Comparison of ENCODE assay signal across 8 cellular contexts in genomic region chr2:27663463-27664244, GRCh38. TPM values are rescaled to one million over a fixed set of nuclear protein-coding genes. Genes with fewer than 3 reads are reported as not detected.
A peak's percentile ranks its signal among the peaks of the same experiment; 100 is the strongest.
DNase-seq lines count a peak whose midpoint lies in the region; ATAC-seq, FAIRE-seq and TF ChIP-seq lines count a peak whose summit lies in the region.

Gene SLC4A1AP (plus strand): TSS chr2:27663889. CDS start chr2:27663915, 26 bp downstream.
Gene SUPT7L (minus strand): TSS chr2:27663614. CDS start chr2:27662192, 1,422 bp downstream.

- peak; percentile 62 for ATAC-seq in HG02884 (IDR thresholded peaks at IDR 0.05; ENCODE audit: unreplicated experiment)

- H3K36me3 ChIP-seq in astrocyte (ENCODE audit: insufficient read depth, low read length) (peaks cover 16% of the 10 kb centered on the region), rectal smooth muscle tissue (ENCODE audit: control insufficient read depth, insufficient read depth, low read length) (peaks cover 13% of the 10 kb centered on the region), vagina (peaks cover 0 to 49% of the 10 kb centered on the region in 2 donors)

- peaks cover 58% of the 10 kb centered on the region for H3K79me2 ChIP-seq in astrocyte (ENCODE audit: insufficient read depth, low read length)

- H3K27ac ChIP-seq in astrocyte (ENCODE audit: low read depth, low read length) (peak within 1 kb of the TSS; percentile 95), rectal smooth muscle tissue (ENCODE audit: low read depth, low read length) (peak within 1 kb of the TSS; percentile 88), vagina (peak within 1 kb of the TSS; percentile 92)

- intact Hi-C loops in T-helper 2 cell treated with Interferon-gamma antibody and Interleukin-4, amounts not matched to agents 100 ng/mL and 5 ng/mL, for 36 hours (cut with micrococcal nuclease), result loop anchor here (2.0 to 10.0 kb wide), 5 partner anchors 35 to 451 kb away; partner anchors contain the start of genes ATRAID, CCDC121, EIF2B4 and GPN1
- intact Hi-C loops in vagina (cut with DNase I), result no loop called here

- DNase-seq in GM12891 (ENCODE audit: insufficient read length, low spot score) (peak; percentile 59), NCI-H187 (lab: John Stamatoyannopoulos, UW) (peak; percentile 69 to 96), astrocyte (ENCODE audit: low read depth) (peak; percentile 83), hepatic stellate cell (ENCODE audit: low spot score) (peak; percentile 72), vagina (ENCODE audit: extremely low spot score in 2 of 2) (no peak)

- H3K27me3 Mint-ChIP-seq in astrocyte (ENCODE audit: low read depth, unreplicated experiment), result no peaks in the 10 kb centered on the region

- H3K4me3 ChIP-seq in astrocyte (ENCODE audit: insufficient read depth, low read depth, low read length), result peak within 1 kb of the TSS; percentile 80
- H3K4me3 ChIP-seq in rectal smooth muscle tissue (ENCODE audit: low read length), result peak within 1 kb of the TSS; percentile 91
- peak within 1 kb of the TSS; percentile 93 to 96 for H3K4me3 ChIP-seq in vagina

- H4K20me1 ChIP-seq in astrocyte (ENCODE audit: insufficient read depth, low read length), result no peaks in the 10 kb centered on the region

- peak; percentile 91 for TF ChIP-seq POLR2A in GM12891 (IDR thresholded peaks at IDR 0.05; ENCODE audit: low read depth, low read length)
- no peak for TF ChIP-seq POLR2A in vagina (IDR thresholded peaks at IDR 0.05)

- H3K9me3 ChIP-seq in astrocyte (ENCODE audit: insufficient read depth, low read depth, low read length) (no peaks in the 10 kb centered on the region), vagina (no peaks in the 10 kb centered on the region)

- H3K9ac ChIP-seq in astrocyte (ENCODE audit: low read length) (peak within 1 kb of the TSS; percentile 97), rectal smooth muscle tissue (ENCODE audit: low read length) (peak within 1 kb of the TSS; percentile 72)

- peak within 1 kb of the TSS; percentile 97 for H2AFZ ChIP-seq in astrocyte (ENCODE audit: low read depth, low read length)

- no peaks in the 10 kb centered on the region for H3K9me3 Mint-ChIP-seq in astrocyte (ENCODE audit: unreplicated experiment)

- peak within 1 kb of the TSS; percentile 99 for H3K27ac Mint-ChIP-seq in astrocyte (ENCODE audit: unreplicated experiment)

- peak within 1 kb of the TSS; percentile 86 for H3K4me2 ChIP-seq in astrocyte (ENCODE audit: low read length)

- H3K27me3 ChIP-seq in astrocyte (ENCODE audit: insufficient read depth, low read length) (no peaks in the 10 kb centered on the region), rectal smooth muscle tissue (ENCODE audit: control insufficient read depth, insufficient read depth, low read length) (no peaks in the 10 kb centered on the region), vagina (no peaks in the 10 kb centered on the region)

- H3K4me1 ChIP-seq in astrocyte (ENCODE audit: insufficient read depth, low read length) (peaks cover 23% of the 10 kb centered on the region), rectal smooth muscle tissue (ENCODE audit: control insufficient read depth, insufficient read depth, low read length) (peaks cover 13% of the 10 kb centered on the region), vagina (peaks cover 34% of the 10 kb centered on the region)

- no peak for TF ChIP-seq CTCF in astrocyte (IDR thresholded peaks at IDR 0.05; ENCODE audit: insufficient read depth, low read depth, low read length)
- TF ChIP-seq CTCF in vagina (IDR thresholded peaks at IDR 0.05), result no peak

- H3K4me3 Mint-ChIP-seq in astrocyte (ENCODE audit: unreplicated experiment), result peak within 1 kb of the TSS; percentile 100

- H3K36me3 Mint-ChIP-seq in astrocyte (ENCODE audit: low read depth, unreplicated experiment), result no peaks in the 10 kb centered on the region

- H3K4me1 Mint-ChIP-seq in astrocyte (ENCODE audit: low read depth, unreplicated experiment), result peaks cover 21% of the 10 kb centered on the region

- peak; percentile 96 for FAIRE-seq in GM12891 (lab: Jason Lieb, UNC)
- FAIRE-seq in astrocyte (lab: Jason Lieb, UNC), result no peak

TF ChIP-seq in GM12891, 5 proteins besides CTCF, POLR2A, EP300 and RAD21:
- TF ChIP-seq POU2F2 (IDR thresholded peaks at IDR 0.05; ENCODE audit: low read depth, low read length), result peak; percentile 90
- TF ChIP-seq PAX5 (IDR thresholded peaks at IDR 0.05; ENCODE audit: insufficient read depth, low read length, severe bottlenecking), result no peak
- peak; percentile 80 for TF ChIP-seq POLR2AphosphoS5 (IDR thresholded peaks at IDR 0.05; ENCODE audit: low read depth, low read length)
- no peak for TF ChIP-seq SPI1 (IDR thresholded peaks at IDR 0.05; ENCODE audit: low read depth, low read length)
- TF ChIP-seq TAF1 (IDR thresholded peaks at IDR 0.05; ENCODE audit: low read depth, low read length), result peak; percentile 99

RNA-seq across cellular contexts. Expression of gene SLC4A1AP, which starts in this region (rescaled TPM):
- 16.6 TPM for polyA plus RNA-seq in GM12891 (2012; ENCODE audit: low read depth, missing spikeins)
- total RNA-seq in T-helper 2 cell treated with Interferon-gamma antibody and Interleukin-4, amounts not matched to agents 100 ng/mL and 5 ng/mL, for 36 hours, result 23.8 and 26.3 TPM in 2 replicates
- total RNA-seq in astrocyte (20.9 and 21.3 TPM in 2 replicates), vagina (21.9 TPM)

RNA-seq across cellular contexts. Expression of gene SUPT7L, which starts in this region (rescaled TPM):
- polyA plus RNA-seq in GM12891 (2012; ENCODE audit: low read depth, missing spikeins), result 22.7 TPM
- total RNA-seq in T-helper 2 cell treated with Interferon-gamma antibody and Interleukin-4, amounts not matched to agents 100 ng/mL and 5 ng/mL, for 36 hours, result 34.0 and 34.5 TPM in 2 replicates
- 25.9 and 27.8 TPM in 2 replicates for total RNA-seq in astrocyte
- total RNA-seq in vagina, result 26.5 TPM

Comparison
In these comparisons a context has a peak if more than half of its experiments do, and no peak if none do; other contexts are left out.
1. DNase-seq: peak in GM12891 (single experiment), NCI-H187 (2 of 2), astrocyte (single experiment) and hepatic stellate cell (single experiment); none in vagina (0 of 2).
2. Peak in every context shown above with its lines, with median percentiles within 50 percentile points of each other: H3K27ac ChIP-seq and H3K4me3 ChIP-seq.